1 cellular context compared by ENCODE assay signal in genomic region chr5:15538516-15538915, GRCh38.
TF ChIP-seq lines count a peak whose summit lies in the region.

No MANE protein-coding gene starts in this region.

TF ChIP-seq in IMR-90, 13 proteins besides CTCF, POLR2A, EP300 and RAD21 (continued from another document):
- TF ChIP-seq ELK1 (IDR thresholded peaks at IDR 0.05; ENCODE audit: borderline replicate concordance, low read depth, low read length) (no peak), MXI1 (IDR thresholded peaks at IDR 0.05; ENCODE audit: borderline replicate concordance, low read depth, low read length) (no peak), MAZ (IDR thresholded peaks at IDR 0.05; ENCODE audit: borderline replicate concordance, low read depth, low read length) (no peak), CEBPB (IDR thresholded peaks at IDR 0.05; ENCODE audit: low read depth, low read length) (no peak), SMC3 (IDR thresholded peaks at IDR 0.05; ENCODE audit: low read depth, low read length) (no peak), CHD1 (IDR thresholded peaks at IDR 0.05; ENCODE audit: low read depth, low read length) (no peak), NFE2L2 (IDR thresholded peaks at IDR 0.05; ENCODE audit: low read depth, low read length) (no peak), RCOR1 (IDR thresholded peaks at IDR 0.05; ENCODE audit: insufficient replicate concordance, low read length) (no peak), MAFK (IDR thresholded peaks at IDR 0.05; ENCODE audit: low read depth, low read length) (no peak), USF2 (IDR thresholded peaks at IDR 0.05; ENCODE audit: low read depth, low read length) (no peak), BHLHE40 (IDR thresholded peaks at IDR 0.05; ENCODE audit: low read depth, low read length) (no peak)
TF ChIP-seq in IMR-90: peak in this region for 0.
